In genomic region chr12:4320859-4321701, GRCh38 we compare ENCODE assay signal across 8 cellular contexts. TPM values are rescaled to one million over a fixed set of nuclear protein-coding genes. Genes with fewer than 3 reads are reported as not detected.
DNase-seq lines count a peak whose midpoint lies in the region; ATAC-seq and TF ChIP-seq lines count a peak whose summit lies in the region.

Gene TIGAR, plus strand, starts transcription at chr12:4321213. Its CDS starts 59 bp downstream, at chr12:4321272.

- TF ChIP-seq RAD21 in liver (IDR thresholded peaks at IDR 0.05) = no peak

- peaks cover 0 to 17% (median 8%) of the 10 kb centered on the region in 4 donors for H3K4me1 ChIP-seq in liver (ENCODE audit: control insufficient read depth in 4 of 4, insufficient read depth in 4 of 4, low read length in 3 of 4)

- H3K9ac ChIP-seq in liver (ENCODE audit: low read depth in 1 of 2, low read length in 2 of 2) = peak within 1 kb of the TSS; percentile 72 to 78

- DNase-seq in CD1c-positive myeloid dendritic cell (ENCODE audit: extremely low spot score) (peak; percentile 99), NCI-H774 (lab: John Stamatoyannopoulos, UW) (peak; percentile 98), dermis microvascular lymphatic vessel endothelial cell (ENCODE audit: low read depth in 2 of 2) (peak; percentile 84 to 96)
- peak; percentile 87 to 90 for DNase-seq in activated CD4-positive, alpha-beta T cell treated with anti-CD3 and anti-CD28 coated beads, Interleukin-2, amount 50 U/mL, for 48 hours
- peak; percentile 91 for DNase-seq in stimulated activated CD4-positive, alpha-beta T cell treated with anti-CD3 and anti-CD28 coated beads, Interleukin-4, amount 100 ng/mL, for 1 hour

- under 1% methylated on average over 76 of the region's 76 CpGs for WGBS in liver

- no peaks in the 10 kb centered on the region for H3K36me3 ChIP-seq in liver (ENCODE audit: control insufficient read depth in 4 of 4, insufficient read depth in 3 of 4, low read depth in 1 of 4, low read length in 3 of 4)

- ATAC-seq in GM19438 (IDR thresholded peaks at IDR 0.05; ENCODE audit: low read depth, unreplicated experiment) (peak; percentile 90), HG03571 (IDR thresholded peaks at IDR 0.05; ENCODE audit: unreplicated experiment) (peak; percentile 93)

- peak within 1 kb of the TSS; percentile 64 to 66 for H3K27ac ChIP-seq in liver (ENCODE audit: low read depth in 1 of 2, low read length in 2 of 2)

- peak; percentile 2 for TF ChIP-seq CTCF in liver (IDR thresholded peaks at IDR 0.05; ENCODE audit: low read depth, low read length, missing input control)

- no peaks in the 10 kb centered on the region for H3K27me3 ChIP-seq in liver (ENCODE audit: control insufficient read depth in 4 of 4, insufficient read depth in 4 of 4, low read length in 3 of 4)

- peak within 1 kb of the TSS; percentile 86 to 96 (median 93) for H3K4me3 ChIP-seq in liver (ENCODE audit: low read depth in 1 of 3, low read length in 3 of 3)

- H3K9me3 ChIP-seq in liver (ENCODE audit: control insufficient read depth in 4 of 4, low read length in 3 of 4) = no peaks in the 10 kb centered on the region

TF ChIP-seq in liver, 16 proteins besides CTCF, POLR2A, EP300 and RAD21:
- no peak for TF ChIP-seq REST (IDR thresholded peaks at IDR 0.05)
- peak in 1 of 2 donors; percentile 57 for TF ChIP-seq GABPA (IDR thresholded peaks at IDR 0.05 in 1 of 2, conservative IDR thresholded peaks at IDR 0.05 in 1 of 2)
- no peak for TF ChIP-seq HNF4A (conservative IDR thresholded peaks at IDR 0.05)
- TF ChIP-seq JUND (IDR thresholded peaks at IDR 0.05) = no peak
- TF ChIP-seq YY1 (IDR thresholded peaks at IDR 0.05) = no peak

RNA-seq across cellular contexts. Expression of gene TIGAR, which starts in this region (rescaled TPM):
- 9.6 and 14.0 TPM in 2 replicates for total RNA-seq in dermis microvascular lymphatic vessel endothelial cell
- total RNA-seq in liver = 1 to 10 TPM; 1.1 to 3.3 TPM
- 1 to 10 TPM in 1 of 2 donors, under 1 TPM in 1; 0.56 to 3.0 TPM for polyA plus RNA-seq in liver

Comparison
In these comparisons a context has a peak if more than half of its experiments do, and no peak if none do; other contexts are left out.
1. Peak in every context shown above with its lines: DNase-seq, ATAC-seq, H3K4me3 ChIP-seq and H3K27ac ChIP-seq.